In the genomic region with DNA sequence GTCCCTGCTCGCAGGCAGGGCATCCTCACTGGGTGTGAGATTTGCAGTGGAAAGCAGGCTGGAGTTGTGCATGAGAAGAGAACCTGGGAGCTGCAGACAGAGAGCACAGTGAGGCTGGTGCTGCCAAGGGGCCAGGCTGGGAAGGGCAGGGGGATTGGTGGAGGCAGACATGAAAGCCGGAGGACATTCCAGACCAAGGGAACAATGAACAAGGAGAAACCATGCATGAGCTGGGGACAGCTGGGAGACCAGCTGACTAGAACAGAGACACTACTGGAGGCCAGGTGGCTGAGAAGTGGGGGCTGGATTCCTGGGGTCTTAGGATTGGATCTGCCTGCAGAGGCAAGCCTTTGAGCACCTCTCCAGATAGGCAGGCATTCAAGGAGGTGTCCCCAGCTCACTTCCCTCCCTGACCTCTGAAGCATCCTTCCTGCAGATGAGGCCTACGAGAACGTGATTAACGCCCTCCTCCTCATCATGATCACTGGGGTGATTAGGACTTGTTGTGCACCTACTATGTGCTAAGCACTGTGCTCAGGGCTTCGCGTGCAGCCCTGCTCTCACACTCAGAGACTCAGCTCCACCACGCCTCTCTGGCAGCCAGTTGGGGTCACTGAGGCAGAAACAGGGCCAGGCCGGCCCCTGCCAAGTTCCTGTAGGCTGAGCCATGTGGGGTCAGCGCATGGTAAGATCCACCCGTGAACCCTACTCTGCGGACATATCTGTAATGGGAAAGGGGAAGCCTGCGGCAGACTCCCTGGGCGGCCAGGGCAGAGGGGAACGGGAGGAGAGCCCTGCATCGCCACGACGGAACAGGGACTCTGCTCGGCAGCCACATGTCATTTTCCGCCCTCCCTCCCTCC, we compare ENCODE assay signal across 22 cellular contexts.
DNase-seq lines count a peak whose midpoint lies in the region; ATAC-seq, FAIRE-seq and TF ChIP-seq lines count a peak whose summit lies in the region.
"Had no signal": no experiment of that assay in that cellular context is flagged by ENCODE, and none has a peak within 500 bp of the region (broad histone marks: within the 10 kb centered on the region; RNA-seq: fewer than 3 reads in every experiment).

No MANE protein-coding gene starts in this region.

- no peak for FAIRE-seq in K562 (lab: Jason Lieb, UNC)
- FAIRE-seq: GM12878, small intestine had no signal

- intact Hi-C loops in K562 (cut with micrococcal nuclease) = no loop called here
- intact Hi-C loops in activated CD4-positive, alpha-beta memory T cell treated with anti-CD3 and anti-CD28 coated beads for 36 hours (cut with micrococcal nuclease) = no loop called here
- intact Hi-C loops in activated T-helper 1 cell treated with anti-CD3 and anti-CD28 coated beads, Interleukin-12 subunit alpha, Interleukin-12 subunit beta, Interleukin-2, Interleukin-4 antibody, amounts not matched to agents 30 ng/mL and 10 ng/mL and 1 ng/mL, durations not matched to agents 14 hours and 24 hours and 36 hours (cut with micrococcal nuclease) = no loop called here

- TF ChIP-seq CTCF in K562 (IDR thresholded peaks at IDR 0.05 in 2 of 3, conservative IDR thresholded peaks at IDR 0.05 in 1 of 3; ENCODE audit: insufficient read depth in 2 of 3, low read depth in 1 of 3, low read length in 3 of 3) = no peak
- no peak for TF ChIP-seq CTCF in nephron (IDR thresholded peaks at IDR 0.05; ENCODE audit: unreplicated experiment in 3 of 3)

- H3K36me3 ChIP-seq in K562 (ENCODE audit: control insufficient read depth, insufficient read depth, low read length) = no peaks in the 10 kb centered on the region
- H3K36me3 ChIP-seq: BE2C, gastrocnemius medialis, thoracic aorta had no signal

- no peak for TF ChIP-seq EP300 in K562 (IDR thresholded peaks at IDR 0.05; ENCODE audit: low read length)

- DNase-seq in Ammon's horn (ENCODE audit: low spot score) (peak; percentile 42), ELF-1 (ENCODE audit: low read depth, low spot score) (peak; percentile 30), K562 (ENCODE audit: extremely low read depth in 1 of 4, low spot score in 3 of 4) (no peak), midbrain (lab: John Stamatoyannopoulos, UW) (no peak)
- DNase-seq in activated CD4-positive, alpha-beta memory T cell treated with anti-CD3 and anti-CD28 coated beads for 36 hours = no peak
- no peak for DNase-seq in activated T-helper 1 cell treated with anti-CD3 and anti-CD28 coated beads, Interleukin-12 subunit alpha, Interleukin-12 subunit beta, Interleukin-2, Interleukin-4 antibody, amounts not matched to agents 30 ng/mL and 10 ng/mL and 1 ng/mL, durations not matched to agents 14 hours and 24 hours and 36 hours (ENCODE audit: low spot score)
- DNase-seq: activated B cell treated with CpG ODN at 0.5 μM for 24 hours; amniotic stem cell; BE2C; gastrocnemius medialis; GDM1; Kasumi-1; left colon; NCI-H1105 treated with DMSO at 0.1 percent for 48 hours; SHP77; small intestine; stimulated activated CD4-positive, alpha-beta T cell treated with anti-CD3 and anti-CD28 coated beads, Interleukin-4, amount 100 ng/mL, for 4 hours had no signal

- CTCF ChIA-PET in K562 (lab: Yijun Ruan, JAX; ENCODE audit: low intra/inter-chr PET ratio) = no interaction called here
- CTCF ChIA-PET in activated CD4-positive, alpha-beta memory T cell treated with anti-CD3 and anti-CD28 coated beads for 36 hours (lab: Charles Lee) = no interaction called here

- H3K9me3 ChIP-seq in K562 (replicated peaks; ENCODE audit: control insufficient read depth, insufficient read depth, low read depth, low read length) = no peaks in the 10 kb centered on the region
- H3K9me3 ChIP-seq: BE2C, gastrocnemius medialis, thoracic aorta had no signal

- in situ Hi-C loops in K562 (cut with MboI) = no loop called here

- no peaks in the 10 kb centered on the region for H3K4me1 ChIP-seq in K562 (replicated peaks in 1 of 2; ENCODE audit: control insufficient read depth in 2 of 2, insufficient read depth in 2 of 2, low read length in 2 of 2)
- H3K4me1 ChIP-seq: BE2C, gastrocnemius medialis had no signal

- POLR2A ChIA-PET in K562 (lab: Yijun Ruan, JAX) = interaction anchor here (0.7 to 0.9 kb wide), 3 partner anchors 9 to 318 kb away, joined by 3 to 4 read pairs (median 3); no protein-coding TSS in a partner anchor
- POLR2A ChIA-PET in activated CD4-positive, alpha-beta memory T cell treated with anti-CD3 and anti-CD28 coated beads for 36 hours (lab: Charles Lee) = no interaction called here

- H3K4me2 ChIP-seq in K562 (ENCODE audit: insufficient read depth, low read length) = no peak overlapping the region

- no peak for TF ChIP-seq RAD21 in K562 (CRISPR knock-in tag; conservative IDR thresholded peaks at IDR 0.05 in 1 of 2, IDR thresholded peaks at IDR 0.05 in 1 of 2)

- TF ChIP-seq POLR2A in K562 (conservative IDR thresholded peaks at IDR 0.05) = no peak

- no peak overlapping the region for H3K4me3 ChIP-seq in K562
- H3K4me3 ChIP-seq: dorsolateral prefrontal cortex, gastrocnemius medialis, GM12878, thoracic aorta had no signal

- no TSS peak for BruUV-seq in K562 (replicated peaks; lab: Mats Ljungman, UMichigan)

- ATAC-seq in K562 (no peak), HG02852 (IDR thresholded peaks at IDR 0.05; ENCODE audit: unreplicated experiment) (no peak)
- ATAC-seq: gastrocnemius medialis, GM12878, left colon had no signal

- H3K27me3 Mint-ChIP-seq in nephron (ENCODE audit: low read depth) = peaks cover 16% of the 10 kb centered on the region
- H3K27me3 Mint-ChIP-seq in activated CD4-positive, alpha-beta memory T cell treated with anti-CD3 and anti-CD28 coated beads for 36 hours = no peaks in the 10 kb centered on the region
- H3K27me3 Mint-ChIP-seq in activated T-helper 1 cell treated with anti-CD3 and anti-CD28 coated beads, Interleukin-12 subunit alpha, Interleukin-12 subunit beta, Interleukin-2, Interleukin-4 antibody, amounts not matched to agents 30 ng/mL and 10 ng/mL and 1 ng/mL, durations not matched to agents 14 hours and 24 hours and 36 hours (ENCODE audit: insufficient read depth) = peaks cover 11% of the 10 kb centered on the region

- H4K20me1 ChIP-seq in K562 (replicated peaks; ENCODE audit: control insufficient read depth, insufficient read depth, low read length) = no peaks in the 10 kb centered on the region

- no peak overlapping the region for H3K9ac ChIP-seq in K562 (ENCODE audit: insufficient read depth in 1 of 2, low read depth in 2 of 2, low read length in 2 of 2)

- 6% methylated on average over 12 of the region's 20 CpGs for WGBS in K562 (ENCODE audit: insufficient coverage, low coverage, missing lambda C conversion rate)

- H3K27ac Mint-ChIP-seq in nephron = peak overlapping the region in 2 of 3 experiments; percentile 15 to 34
- H3K27ac Mint-ChIP-seq in activated CD4-positive, alpha-beta memory T cell treated with anti-CD3 and anti-CD28 coated beads for 36 hours = no peak overlapping the region
- H3K27ac Mint-ChIP-seq in activated T-helper 1 cell treated with anti-CD3 and anti-CD28 coated beads, Interleukin-12 subunit alpha, Interleukin-12 subunit beta, Interleukin-2, Interleukin-4 antibody, amounts not matched to agents 30 ng/mL and 10 ng/mL and 1 ng/mL, durations not matched to agents 14 hours and 24 hours and 36 hours = no peak overlapping the region
- H3K27ac Mint-ChIP-seq: activated B cell treated with CpG ODN at 0.5 μM for 24 hours had no signal

- peaks cover 8% of the 10 kb centered on the region for H3K9me3 Mint-ChIP-seq in nephron
- no peaks in the 10 kb centered on the region for H3K9me3 Mint-ChIP-seq in activated CD4-positive, alpha-beta memory T cell treated with anti-CD3 and anti-CD28 coated beads for 36 hours
- H3K9me3 Mint-ChIP-seq in activated T-helper 1 cell treated with anti-CD3 and anti-CD28 coated beads, Interleukin-12 subunit alpha, Interleukin-12 subunit beta, Interleukin-2, Interleukin-4 antibody, amounts not matched to agents 30 ng/mL and 10 ng/mL and 1 ng/mL, durations not matched to agents 14 hours and 24 hours and 36 hours = no peaks in the 10 kb centered on the region
- H3K9me3 Mint-ChIP-seq: activated B cell treated with CpG ODN at 0.5 μM for 24 hours had no signal

- H3K27me3 ChIP-seq in K562 (ENCODE audit: control insufficient read depth in 2 of 2, insufficient read depth in 2 of 2, low read length in 2 of 2) = peaks cover 17 to 38% of the 10 kb centered on the region in 2 experiments
- H3K27me3 ChIP-seq: BE2C, gastrocnemius medialis had no signal

- no peaks in the 10 kb centered on the region for H3K9me1 ChIP-seq in K562 (ENCODE audit: control insufficient read depth, insufficient read depth, low read length)

- no peak overlapping the region for H2AFZ ChIP-seq in K562 (ENCODE audit: low read depth, low read length)

- peaks cover 4% of the 10 kb centered on the region for H3K36me3 Mint-ChIP-seq in nephron (ENCODE audit: low read depth)
- no peaks in the 10 kb centered on the region for H3K36me3 Mint-ChIP-seq in activated CD4-positive, alpha-beta memory T cell treated with anti-CD3 and anti-CD28 coated beads for 36 hours
- no peaks in the 10 kb centered on the region for H3K36me3 Mint-ChIP-seq in activated T-helper 1 cell treated with anti-CD3 and anti-CD28 coated beads, Interleukin-12 subunit alpha, Interleukin-12 subunit beta, Interleukin-2, Interleukin-4 antibody, amounts not matched to agents 30 ng/mL and 10 ng/mL and 1 ng/mL, durations not matched to agents 14 hours and 24 hours and 36 hours (ENCODE audit: low read depth)

- H3K4me1 Mint-ChIP-seq in nephron = peaks cover 18% of the 10 kb centered on the region
- H3K4me1 Mint-ChIP-seq in activated CD4-positive, alpha-beta memory T cell treated with anti-CD3 and anti-CD28 coated beads for 36 hours (ENCODE audit: low read depth) = no peaks in the 10 kb centered on the region
- H3K4me1 Mint-ChIP-seq in activated T-helper 1 cell treated with anti-CD3 and anti-CD28 coated beads, Interleukin-12 subunit alpha, Interleukin-12 subunit beta, Interleukin-2, Interleukin-4 antibody, amounts not matched to agents 30 ng/mL and 10 ng/mL and 1 ng/mL, durations not matched to agents 14 hours and 24 hours and 36 hours (ENCODE audit: low read depth) = no peaks in the 10 kb centered on the region
- H3K4me1 Mint-ChIP-seq: activated B cell treated with CpG ODN at 0.5 μM for 24 hours had no signal

- no peak overlapping the region for H3K4me3 Mint-ChIP-seq in nephron
- H3K4me3 Mint-ChIP-seq in activated CD4-positive, alpha-beta memory T cell treated with anti-CD3 and anti-CD28 coated beads for 36 hours = no peak overlapping the region
- no peak overlapping the region for H3K4me3 Mint-ChIP-seq in activated T-helper 1 cell treated with anti-CD3 and anti-CD28 coated beads, Interleukin-12 subunit alpha, Interleukin-12 subunit beta, Interleukin-2, Interleukin-4 antibody, amounts not matched to agents 30 ng/mL and 10 ng/mL and 1 ng/mL, durations not matched to agents 14 hours and 24 hours and 36 hours
- H3K4me3 Mint-ChIP-seq: activated B cell treated with CpG ODN at 0.5 μM for 24 hours had no signal

- no peaks in the 10 kb centered on the region for H3K79me2 ChIP-seq in K562 (ENCODE audit: control insufficient read depth, insufficient read depth, low read length)

- no peak overlapping the region for H3K27ac ChIP-seq in K562 (ENCODE audit: extremely low read depth, low read depth, low read length)
- H3K27ac ChIP-seq: gastrocnemius medialis, thoracic aorta had no signal

TF ChIP-seq in K562, 482 proteins besides CTCF, POLR2A, EP300 and RAD21:
- peak; percentile 86 for TF ChIP-seq ZKSCAN1 (IDR thresholded peaks at IDR 0.05; ENCODE audit: low read depth, low read length)
- no peak for TF ChIP-seq ATF7 (IDR thresholded peaks at IDR 0.05)
TF ChIP-seq in K562: peak in this region for 1.

Comparison
In these comparisons a context has a peak if more than half of its experiments do, and no peak if none do; other contexts are left out.
1. DNase-seq: peak in Ammon's horn (single experiment) and ELF-1 (single experiment); none in K562 (0 of 4), midbrain (single experiment), activated CD4-positive, alpha-beta memory T cell treated with anti-CD3 and anti-CD28 coated beads for 36 hours (single experiment) and activated T-helper 1 cell treated with anti-CD3 and anti-CD28 coated beads, Interleukin-12 subunit alpha, Interleukin-12 subunit beta, Interleukin-2, Interleukin-4 antibody, amounts not matched to agents 30 ng/mL and 10 ng/mL and 1 ng/mL, durations not matched to agents 14 hours and 24 hours and 36 hours (single experiment).
2. H3K27ac Mint-ChIP-seq: peak in nephron (2 of 3); none in activated CD4-positive, alpha-beta memory T cell treated with anti-CD3 and anti-CD28 coated beads for 36 hours (single experiment) and activated T-helper 1 cell treated with anti-CD3 and anti-CD28 coated beads, Interleukin-12 subunit alpha, Interleukin-12 subunit beta, Interleukin-2, Interleukin-4 antibody, amounts not matched to agents 30 ng/mL and 10 ng/mL and 1 ng/mL, durations not matched to agents 14 hours and 24 hours and 36 hours (single experiment).